Comparison of ENCODE assay signal across 11 cellular contexts in the genomic region with DNA sequence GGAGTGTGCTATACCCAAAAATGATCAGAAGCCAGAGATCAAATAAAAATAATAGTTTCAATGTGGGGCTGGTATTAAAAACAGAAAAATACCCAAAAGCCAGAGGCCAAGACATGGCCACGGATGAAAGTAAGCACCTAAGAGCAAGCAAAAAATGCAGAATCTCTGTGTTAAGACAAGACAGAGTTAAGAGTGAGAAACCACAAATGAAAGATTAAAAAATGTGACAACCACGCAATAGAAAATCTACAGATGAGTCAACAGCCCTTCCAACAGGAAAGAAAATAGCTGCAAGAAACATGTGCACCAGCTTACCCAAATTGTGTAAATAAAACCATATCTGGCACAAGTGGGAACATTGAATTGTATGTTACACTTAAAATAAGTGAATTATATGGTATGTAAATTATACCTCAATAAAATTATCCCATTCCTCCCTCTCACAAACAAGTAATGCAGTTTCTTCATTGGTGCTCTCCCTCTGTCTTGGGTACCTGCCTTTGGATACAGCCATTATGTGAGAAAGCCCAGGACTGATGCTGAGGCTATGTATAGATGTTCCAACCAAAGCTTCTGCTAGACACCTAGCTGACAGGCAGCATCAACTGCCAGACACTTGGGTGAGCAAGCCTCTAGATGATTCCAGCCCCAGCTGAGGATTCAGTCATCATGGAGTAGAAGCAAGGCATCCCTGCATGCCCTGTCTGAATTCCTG.
DNase-seq lines count a peak whose midpoint lies in the region; ATAC-seq lines count a peak whose summit lies in the region.
"Had no signal": no experiment of that assay in that cellular context is flagged by ENCODE, and none has a peak within 500 bp of the region (broad histone marks: within the 10 kb centered on the region; RNA-seq: fewer than 3 reads in every experiment).

No MANE protein-coding gene starts in this region.

- no peak for DNase-seq in activated CD4-positive, CD25-positive, alpha-beta regulatory T cell (lab: John Stamatoyannopoulos, UW)
- DNase-seq in kidney tubule cell (ENCODE audit: low spot score) = peak; percentile 11
- no peak for DNase-seq in NK-92 treated with Interleukin-12 subunit alpha and Interleukin-12 subunit beta, amount 100 ng/mL, for 24 hours (lab: John Stamatoyannopoulos, UW)
- no peak for DNase-seq in OCI-M2 (lab: John Stamatoyannopoulos, UW; ENCODE audit: unreplicated experiment)
- DNase-seq in activated CD8-positive, alpha-beta memory T cell treated with anti-CD3 and anti-CD28 coated beads, Interleukin-2, amount 50 U/mL, for 48 hours = no peak
- DNase-seq: H9, NCI-H446, SHP77 had no signal

- peak; percentile 21 to 51 for ATAC-seq in activated CD4-positive, CD25-positive, alpha-beta regulatory T cell treated with anti-CD3 and anti-CD28 coated beads, Interleukin-2, amount 50 U/mL, for 24 hours
- peak; percentile 68 for ATAC-seq in GM21576 (IDR thresholded peaks at IDR 0.05; ENCODE audit: unreplicated experiment)
- peak; percentile 74 for ATAC-seq in HG03175 (IDR thresholded peaks at IDR 0.05; ENCODE audit: unreplicated experiment)
